In the genomic region with DNA sequence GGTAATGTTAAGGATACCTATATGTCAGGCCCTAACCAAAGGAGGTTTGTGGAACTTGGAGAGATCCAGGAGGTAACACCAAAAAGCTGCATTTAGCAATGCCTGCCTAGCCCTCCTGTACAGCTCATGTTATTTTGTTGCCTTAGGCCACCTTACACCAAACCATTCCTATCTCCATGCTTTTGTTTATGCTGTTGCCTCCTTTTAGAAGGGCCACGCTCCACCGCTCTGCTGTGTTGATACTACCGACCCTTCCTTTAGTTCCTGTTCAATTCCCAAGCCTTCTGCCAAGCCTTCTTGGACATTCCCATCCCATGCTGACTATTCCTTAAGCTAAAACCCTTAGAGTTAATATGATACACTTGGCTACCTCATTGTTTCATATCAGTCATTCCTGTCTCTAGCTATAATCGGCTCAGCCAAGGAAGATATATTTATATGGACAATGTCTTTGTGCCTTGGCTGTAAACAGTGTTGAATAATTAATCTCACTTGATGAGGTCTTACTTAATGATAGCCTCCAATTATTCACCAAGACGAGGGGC, we compare ENCODE assay signal across 24 cellular contexts.
A peak's percentile ranks its signal among the peaks of the same experiment; 100 is the strongest.
DNase-seq lines count a peak whose midpoint lies in the region; ATAC-seq, FAIRE-seq and TF ChIP-seq lines count a peak whose summit lies in the region.
"Had no signal": no experiment of that assay in that cellular context is flagged by ENCODE, and none has a peak within 500 bp of the region (broad histone marks: within the 10 kb centered on the region; RNA-seq: fewer than 3 reads in every experiment).

No MANE protein-coding gene starts in this region.

- H3K9me3 ChIP-seq in H1 (ENCODE audit: insufficient read depth in 2 of 2, low read depth in 1 of 2, low read length in 1 of 2) (no peaks in the 10 kb centered on the region), neural progenitor cell (ENCODE audit: low read depth) (no peaks in the 10 kb centered on the region), gastroesophageal sphincter (no peaks in the 10 kb centered on the region), H9 (ENCODE audit: control insufficient read depth, low read depth, low read length) (no peaks in the 10 kb centered on the region)
- H3K9me3 ChIP-seq: BLaER1 had no signal

- H3K56ac ChIP-seq in H1 (replicated peaks; ENCODE audit: insufficient read length, low read depth, low read length) = no peak overlapping the region
- H3K56ac ChIP-seq in H9 (ENCODE audit: insufficient read length, low read depth, low read length) = no peak overlapping the region

- no peak overlapping the region for H2AK5ac ChIP-seq in H1 (ENCODE audit: low read depth, low read length)
- no peak overlapping the region for H2AK5ac ChIP-seq in H9 (ENCODE audit: insufficient read length, low read length)

- H3K9ac ChIP-seq in H1 (replicated peaks in 1 of 4; ENCODE audit: extremely low read depth in 1 of 4, low read depth in 3 of 4, low read length in 3 of 4) (no peak overlapping the region), neural progenitor cell (no peak overlapping the region), H9 (ENCODE audit: extremely low read depth, insufficient read length, low read length) (no peak overlapping the region)
- H3K9ac ChIP-seq: BLaER1, GM23248 had no signal

- H3K36me3 ChIP-seq in H1 (ENCODE audit: control insufficient read depth in 2 of 4, insufficient read depth in 4 of 4, low read length in 3 of 4) (no peaks in the 10 kb centered on the region), neural progenitor cell (no peaks in the 10 kb centered on the region), gastroesophageal sphincter (no peaks in the 10 kb centered on the region)
- H3K36me3 ChIP-seq: BLaER1 had no signal

- H3K4me3 ChIP-seq in H1 (ENCODE audit: extremely low read depth in 1 of 4, insufficient read depth in 2 of 4, low read depth in 3 of 4, low read length in 4 of 4) (no peak overlapping the region), neural progenitor cell (no peak overlapping the region), gastroesophageal sphincter (no peak overlapping the region)
- H3K4me3 ChIP-seq: BLaER1, GM23248 had no signal

- H3K27me3 ChIP-seq in H1 (replicated peaks in 1 of 4; ENCODE audit: control insufficient read depth in 3 of 4, extremely low read depth in 1 of 4, insufficient read depth in 3 of 4, low read length in 3 of 4) (no peaks in the 10 kb centered on the region), neural progenitor cell (no peaks in the 10 kb centered on the region), gastroesophageal sphincter (no peaks in the 10 kb centered on the region), H9 (ENCODE audit: insufficient read depth, low read length) (no peaks in the 10 kb centered on the region)
- H3K27me3 ChIP-seq: BLaER1 had no signal

- H3K23ac ChIP-seq in H1 (ENCODE audit: insufficient read length) (no peak overlapping the region), H9 (ENCODE audit: insufficient read length, low read depth, low read length) (no peak overlapping the region)

- H2BK15ac ChIP-seq in H1 (ENCODE audit: low read length) (0 out of 2 replicates have a peak overlapping the region, but pooled peaks have one; percentile 47), H9 (ENCODE audit: low read depth, low read length) (no peak overlapping the region)

- H3K14ac ChIP-seq in H1 (ENCODE audit: insufficient read length) (no peak overlapping the region), H9 (ENCODE audit: insufficient read depth, low read length) (no peak overlapping the region)

- TF ChIP-seq RAD21 in H1 (IDR thresholded peaks at IDR 0.05 in 1 of 2, conservative IDR thresholded peaks at IDR 0.05 in 1 of 2; ENCODE audit: low read depth in 2 of 2, low read length in 2 of 2) = no peak

- H2AFZ ChIP-seq in H1 (ENCODE audit: low read length) (no peak overlapping the region), neural progenitor cell (replicated peaks) (peak overlapping the region; percentile 72), H9 (ENCODE audit: low read length) (no peak overlapping the region)
- H2AFZ ChIP-seq: GM23248 had no signal

- peaks cover 3% of the 10 kb centered on the region for H3K9me3 Mint-ChIP-seq in neural progenitor cell
- no peaks in the 10 kb centered on the region for H3K9me3 Mint-ChIP-seq in H9
- H3K9me3 Mint-ChIP-seq: HFFc6 had no signal

- H4K20me1 ChIP-seq in H1 (replicated peaks in 1 of 2; ENCODE audit: control insufficient read depth in 1 of 2, insufficient read depth in 2 of 2, low read length in 2 of 2) (no peaks in the 10 kb centered on the region), neural progenitor cell (ENCODE audit: low read depth) (no peaks in the 10 kb centered on the region), H9 (ENCODE audit: control insufficient read depth, insufficient read depth, insufficient read length) (no peaks in the 10 kb centered on the region)
- H4K20me1 ChIP-seq: BLaER1 had no signal

- H4K8ac ChIP-seq in H1 (ENCODE audit: extremely low read depth, insufficient read depth, low read length) (no peak overlapping the region), H9 (replicated peaks; ENCODE audit: insufficient read length, low read depth, low read length) (no peak overlapping the region)

- H3K36me3 Mint-ChIP-seq in neural progenitor cell (no peaks in the 10 kb centered on the region), H9 (ENCODE audit: insufficient read depth in 1 of 3, low read depth in 3 of 3) (peaks cover 0 to 5% (median 0%) of the 10 kb centered on the region in 3 experiments; a peak in 2 of 7 replicates)
- H3K36me3 Mint-ChIP-seq: CD4-positive, alpha-beta memory T cell had no signal

- no peak for TF ChIP-seq EP300 in H1 (IDR thresholded peaks at IDR 0.05; ENCODE audit: borderline replicate concordance in 1 of 2, low read depth in 2 of 2, low read length in 2 of 2)
- no peak for TF ChIP-seq EP300 in gastroesophageal sphincter (IDR thresholded peaks at IDR 0.05)

- H4K5ac ChIP-seq in H1 (ENCODE audit: insufficient read length, low read depth, low read length) = no peak overlapping the region
- no peak overlapping the region for H4K5ac ChIP-seq in H9 (ENCODE audit: insufficient read length, low read depth, low read length)

- H4K91ac ChIP-seq in H1 (replicated peaks; ENCODE audit: insufficient read length, low read length) (no peak overlapping the region), H9 (ENCODE audit: insufficient read length, low read depth, low read length) (no peak overlapping the region)

- 89% methylated on average over 5 of the region's 5 CpGs; no CpG with 5 or more reads in 1 of the 2 experiments for WGBS in H1 (ENCODE audit: extremely low coverage in 1 of 2, insufficient coverage in 1 of 2, insufficient read length in 1 of 2, insufficient replicate concordance in 2 of 2, low coverage in 1 of 2, low lambda C conversion rate in 2 of 2, missing lambda C conversion rate in 1 of 2), 2 experiments
- WGBS in gastroesophageal sphincter (ENCODE audit: low coverage in 1 of 2), 2 donors = 75 to 90% methylated on average over 5 of the region's 5 CpGs
- WGBS in H9 (ENCODE audit: extremely low coverage, insufficient read length, low lambda C conversion rate) = no CpG with 5 or more reads among the region's 5 CpGs

- in situ Hi-C loops in Caki2 (cut with HindIII; ENCODE audit: low pct_unique_long_range_greater_than_20kb, low sequenced_read_pairs) = no loop called here

- H2BK120ac ChIP-seq in H1 (replicated peaks; ENCODE audit: low read depth, low read length) = no peak overlapping the region
- H2BK120ac ChIP-seq in H9 (ENCODE audit: low read depth, low read length, poor library complexity, severe bottlenecking) = no peak overlapping the region

- H3K27ac ChIP-seq in H1 (ENCODE audit: low read depth, low read length) = no peak overlapping the region
- H3K27ac ChIP-seq in neural progenitor cell = no peak overlapping the region
- no peak overlapping the region for H3K27ac ChIP-seq in gastroesophageal sphincter
- H3K27ac ChIP-seq in H9 (ENCODE audit: insufficient read length, low read depth, low read length) = no peak overlapping the region
- H3K27ac ChIP-seq: BLaER1, GM23248, HL-60 had no signal

- H3K4me1 Mint-ChIP-seq in neural progenitor cell (peaks cover 24% of the 10 kb centered on the region), H9 (peaks cover 6 to 16% of the 10 kb centered on the region in 2 experiments; a peak in 3 of 4 replicates)
- H3K4me1 Mint-ChIP-seq: CD14-positive monocyte; CD4-positive, alpha-beta memory T cell had no signal

- peaks cover 2% of the 10 kb centered on the region for H3F3A ChIP-seq in neural progenitor cell (ENCODE audit: low read depth)

- H2BK20ac ChIP-seq in H1 (ENCODE audit: low read length) = no peak overlapping the region
- H2BK20ac ChIP-seq in H9 (ENCODE audit: low read depth, low read length, poor library complexity, severe bottlenecking) = no peak overlapping the region

- H3K27me3 Mint-ChIP-seq in neural progenitor cell (ENCODE audit: insufficient read depth, low read depth) (no peaks in the 10 kb centered on the region), H9 (ENCODE audit: low read depth) (no peaks in the 10 kb centered on the region; the same call in 1 of the 2 replicates)
- H3K27me3 Mint-ChIP-seq: CD4-positive, alpha-beta memory T cell had no signal

- no peak for TF ChIP-seq POLR2A in H1 (IDR thresholded peaks at IDR 0.05; ENCODE audit: control extremely low read depth in 1 of 2, low read depth in 2 of 2, low read length in 2 of 2)
- TF ChIP-seq POLR2A in gastroesophageal sphincter (IDR thresholded peaks at IDR 0.05) = no peak

- no peak overlapping the region for H2BK5ac ChIP-seq in H1 (ENCODE audit: low read depth, low read length)
- no peak overlapping the region for H2BK5ac ChIP-seq in H9 (ENCODE audit: insufficient read length, low read length)

- no peak overlapping the region for H3K4me2 ChIP-seq in H1 (ENCODE audit: insufficient read depth in 1 of 2, low read depth in 2 of 2, low read length in 2 of 2)
- H3K4me2 ChIP-seq in neural progenitor cell = no peak overlapping the region
- no peak overlapping the region for H3K4me2 ChIP-seq in H9 (ENCODE audit: insufficient read depth, insufficient read length, low read length)
- H3K4me2 ChIP-seq: BLaER1 had no signal

- no peak overlapping the region for H2BK12ac ChIP-seq in H1 (ENCODE audit: low read depth, low read length)
- H2BK12ac ChIP-seq in H9 (ENCODE audit: insufficient read length, low read depth, low read length) = no peak overlapping the region

- no peak overlapping the region for H3T11ph ChIP-seq in H9 (ENCODE audit: low read length)

- ATAC-seq in gastroesophageal sphincter (no peak), GM21526 (IDR thresholded peaks at IDR 0.05; ENCODE audit: low FRiP score, unreplicated experiment) (no peak)
- ATAC-seq: HCT116 had no signal

- H3K27ac Mint-ChIP-seq in neural progenitor cell (no peak overlapping the region), H9 (no peak overlapping the region; a peak in 1 of 7 replicates)
- H3K27ac Mint-ChIP-seq: HFFc6 had no signal

- POLR2A ChIA-PET in H1 (lab: Charles Lee; ENCODE audit: partially characterized antibody) = no interaction called here

- no peaks in the 10 kb centered on the region for H3K4me1 ChIP-seq in H1 (replicated peaks in 1 of 4; ENCODE audit: control insufficient read depth in 3 of 4, insufficient read depth in 4 of 4, low read length in 3 of 4)
- peaks cover 15% of the 10 kb centered on the region for H3K4me1 ChIP-seq in neural progenitor cell
- no peaks in the 10 kb centered on the region for H3K4me1 ChIP-seq in gastroesophageal sphincter
- no peaks in the 10 kb centered on the region for H3K4me1 ChIP-seq in H9 (ENCODE audit: insufficient read depth, low read length)
- H3K4me1 ChIP-seq: BLaER1 had no signal

- CTCF ChIA-PET in H1 (lab: Charles Lee; ENCODE audit: partially characterized antibody) = interaction anchor here (0.6 to 1.6 kb wide), 2 partner anchors 18 to 100 kb away, joined by 3 to 4 read pairs; no protein-coding TSS in a partner anchor

- H3K23me2 ChIP-seq in H1 (ENCODE audit: low read depth, low read length) = no peaks in the 10 kb centered on the region
- H3K23me2 ChIP-seq in H9 (ENCODE audit: insufficient read length, low read depth, low read length, poor library complexity, severe bottlenecking) = no peaks in the 10 kb centered on the region

- TF ChIP-seq CTCF in H1 (IDR thresholded peaks at IDR 0.05; ENCODE audit: control extremely low read depth in 1 of 3, insufficient read depth in 1 of 3, low read depth in 1 of 3, low read length in 3 of 3) (no peak), neural progenitor cell (IDR thresholded peaks at IDR 0.05) (no peak), gastroesophageal sphincter (IDR thresholded peaks at IDR 0.05) (no peak), H9 (conservative IDR thresholded peaks at IDR 0.05) (no peak)

- no peak overlapping the region for H3K4me3 Mint-ChIP-seq in neural progenitor cell
- H3K4me3 Mint-ChIP-seq in H9 = no peak overlapping the region
- H3K4me3 Mint-ChIP-seq: CD14-positive monocyte; CD4-positive, alpha-beta memory T cell; HFFc6 had no signal

- peak; percentile 90 for DNase-seq in Caki2 (ENCODE audit: low read depth)
- no peak for DNase-seq in H1 (ENCODE audit: low read depth in 1 of 2, low spot score in 2 of 2)
- peak; percentile 77 for DNase-seq in left kidney (ENCODE audit: low read depth, low spot score)
- no peak for DNase-seq in neural progenitor cell (ENCODE audit: low spot score)
- no peak for DNase-seq in H9
- no peak for DNase-seq in NCI-H345 (lab: John Stamatoyannopoulos, UW)
- DNase-seq: 8988T; CD4-positive, alpha-beta memory T cell; DMS 273 treated with DMSO at 0.1 percent for 48 hours; DMS53; DND-41; EL; GM23248; HFFc6 had no signal

- H3K4ac ChIP-seq in H1 (replicated peaks; ENCODE audit: insufficient read length, low read depth, low read length) (no peak overlapping the region), H9 (ENCODE audit: low read depth, low read length) (no peak overlapping the region)

- H3K18ac ChIP-seq in H1 (ENCODE audit: extremely low read depth, low read length) (no peak overlapping the region), H9 (ENCODE audit: insufficient read length, low read depth, low read length) (no peak overlapping the region)

- no peak for FAIRE-seq in H1 (lab: Jason Lieb, UNC)
- FAIRE-seq: G401.6, GM12891, GM19239, H54 had no signal

- H3K79me2 ChIP-seq in H1 (ENCODE audit: control insufficient read depth in 1 of 2, insufficient read depth in 2 of 2, low read length in 2 of 2) (no peaks in the 10 kb centered on the region), neural progenitor cell (ENCODE audit: low read depth) (no peaks in the 10 kb centered on the region), H9 (ENCODE audit: insufficient read depth, low read length) (no peaks in the 10 kb centered on the region)

- H3K79me1 ChIP-seq in H1 (ENCODE audit: low read depth, low read length) (no peaks in the 10 kb centered on the region), H9 (ENCODE audit: insufficient read depth, low read depth, low read length, poor library complexity, severe bottlenecking) (no peaks in the 10 kb centered on the region)

Comparison
In these comparisons a context has a peak if more than half of its experiments do, and no peak if none do; other contexts are left out.
1. DNase-seq: peak in Caki2 (single experiment) and left kidney (single experiment); none in H1 (0 of 2), neural progenitor cell (single experiment), H9 (single experiment) and NCI-H345 (single experiment).